In genomic region chr11:111846640-111847039, GRCh38 we compare ENCODE assay signal across 11 cellular contexts. TPM values are rescaled to one million over a fixed set of nuclear protein-coding genes. Genes with fewer than 3 reads are reported as not detected.
A peak's percentile ranks its signal among the peaks of the same experiment; 100 is the strongest.
DNase-seq lines count a peak whose midpoint lies in the region; ATAC-seq and TF ChIP-seq lines count a peak whose summit lies in the region.
"Had no signal": no experiment of that assay in that cellular context is flagged by ENCODE, and none has a peak within 500 bp of the region (broad histone marks: within the 10 kb centered on the region; RNA-seq: fewer than 3 reads in every experiment).

No MANE protein-coding gene starts in this region.

- H3K9me3 ChIP-seq in PC-3 (ENCODE audit: low read length), result no peaks in the 10 kb centered on the region

- H2AFZ ChIP-seq in PC-3 (ENCODE audit: low read length), result no peak overlapping the region

- no peaks in the 10 kb centered on the region for H4K20me1 ChIP-seq in PC-3 (ENCODE audit: low read length)

- DNase-seq in GM03348 (ENCODE audit: low spot score), result peak; percentile 46
- peak; percentile 72 for DNase-seq in PC-3
- peak; percentile 82 for DNase-seq in fibroblast of mammary gland (ENCODE audit: low read depth)
- peak; percentile 45 for DNase-seq in retinal pigment epithelial cell (ENCODE audit: low read depth)
- no peak for DNase-seq in GOT3 (lab: John Stamatoyannopoulos, UW)
- no peak for DNase-seq in T-helper 2 cell
- no peak for DNase-seq in NCI-H1694 treated with DMSO at 0.1 percent for 48 hours (lab: John Stamatoyannopoulos, UW)
- DNase-seq in stimulated activated naive CD4-positive, alpha-beta T cell treated with Interleukin-2 at 50 U/mL for 16 hours (lab: John Stamatoyannopoulos, UW), result no peak
- DNase-seq: cerebellar nuclear complex, DMS 273 treated with DMSO at 0.1 percent for 48 hours, NCI-H1092 had no signal

- peak overlapping the region; percentile 51 for H3K9ac ChIP-seq in PC-3 (ENCODE audit: low read length)

- H3K4me3 ChIP-seq in PC-3 (ENCODE audit: low read length), result peak overlapping the region; percentile 15; the same call in 1 of the 2 replicates
- H3K4me3 ChIP-seq in fibroblast of mammary gland (ENCODE audit: control insufficient read depth, low read depth, low read length), result no peak overlapping the region
- no peak overlapping the region for H3K4me3 ChIP-seq in retinal pigment epithelial cell (ENCODE audit: low read length)

- H3K79me2 ChIP-seq in PC-3 (ENCODE audit: low read length), result no peaks in the 10 kb centered on the region

- BruUV-seq in PC-3 (replicated peaks; lab: Mats Ljungman, UMichigan), result no TSS peak

- peak; percentile 70 for ATAC-seq in PC-3

- H3K4me1 ChIP-seq in PC-3 (ENCODE audit: insufficient read depth, low read length), result peaks cover 37% of the 10 kb centered on the region

- peaks cover 21% of the 10 kb centered on the region; the same call in 1 of the 2 replicates for H3K36me3 ChIP-seq in PC-3 (ENCODE audit: low read depth, low read length)

- peak overlapping the region; percentile 85 for H3K27ac ChIP-seq in PC-3 (ENCODE audit: low read length)

- CTCF ChIA-PET in PC-3 (lab: Charles Lee), result interaction anchor here (0.8 to 1.6 kb wide), 5 partner anchors 24 to 260 kb away, joined by 3 to 10 read pairs (median 3); partner anchors contain the start of genes ALG9 and PPP2R1B

- H3F3A ChIP-seq in PC-3 (ENCODE audit: low read length, unreplicated experiment), result peaks cover 13% of the 10 kb centered on the region

- no peaks in the 10 kb centered on the region for H3K9me2 ChIP-seq in PC-3 (replicated peaks; ENCODE audit: low read length)

- H3K27me3 ChIP-seq in PC-3 (ENCODE audit: low read length), result no peaks in the 10 kb centered on the region

- TF ChIP-seq CTCF in PC-3 (conservative IDR thresholded peaks at IDR 0.05; ENCODE audit: low read depth, low read length) (no peak), fibroblast of mammary gland (conservative IDR thresholded peaks at IDR 0.05; ENCODE audit: control insufficient read depth, insufficient read depth, low read depth, low read length) (no peak), retinal pigment epithelial cell (conservative IDR thresholded peaks at IDR 0.05; ENCODE audit: low read depth, low read length) (no peak)

- POLR2A ChIA-PET in PC-3 (lab: Charles Lee; ENCODE audit: unreplicated experiment), result interaction anchor here (0.6 to 0.9 kb wide), 3 partner anchors 55 to 317 kb away, joined by 3 to 4 read pairs (median 3); partner anchors contain the start of gene IL18

- intact Hi-C loops in PC-3 (cut with micrococcal nuclease), result no loop called here

- peak overlapping the region; percentile 73 for H3K4me2 ChIP-seq in PC-3 (ENCODE audit: low read length)

RNA-seq across cellular contexts. Expression of gene ALG9, which starts 24.7 kb away (rescaled TPM):
- total RNA-seq in PC-3 (2014; rRNA removed), result 29.4 and 34.3 TPM in 2 replicates

RNA-seq across cellular contexts. Expression of gene FDXACB1, which starts 32.3 kb away (rescaled TPM):
- 2.5 and 3.0 TPM in 2 replicates for total RNA-seq in PC-3 (2014; rRNA removed)

RNA-seq across cellular contexts. Expression of gene CFAP68, which starts 32.7 kb away (rescaled TPM):
- 26.0 and 27.4 TPM in 2 replicates for total RNA-seq in PC-3 (2014; rRNA removed)

Comparison
In these comparisons a context has a peak if more than half of its experiments do, and no peak if none do; other contexts are left out.
1. DNase-seq: peak in GM03348 (single experiment), PC-3 (single experiment), fibroblast of mammary gland (single experiment) and retinal pigment epithelial cell (single experiment); none in GOT3 (single experiment), T-helper 2 cell (0 of 5), NCI-H1694 treated with DMSO at 0.1 percent for 48 hours (single experiment) and stimulated activated naive CD4-positive, alpha-beta T cell treated with Interleukin-2 at 50 U/mL for 16 hours (single experiment).